14 cellular contexts compared by ENCODE assay signal in the genomic region with DNA sequence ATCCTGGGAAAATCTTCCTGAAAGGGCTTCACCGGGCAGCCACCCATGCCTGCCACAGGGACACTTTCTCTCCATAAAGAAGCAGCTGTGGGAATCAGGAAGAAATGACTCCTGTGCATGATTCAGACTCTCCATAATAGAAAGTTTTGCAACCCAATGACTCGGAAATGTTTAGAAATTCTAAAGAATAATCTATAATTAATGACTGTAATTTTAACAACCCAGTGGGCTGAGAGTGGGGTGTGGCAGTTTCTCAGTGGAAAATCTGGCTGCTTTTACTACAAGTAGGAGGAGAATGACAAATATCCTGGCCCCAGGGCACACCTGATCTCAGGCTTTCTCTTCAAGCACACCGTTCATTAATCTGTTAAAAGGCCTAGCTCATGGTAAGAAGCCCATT. TPM values are rescaled to one million over a fixed set of nuclear protein-coding genes. Genes with fewer than 3 reads are reported as not detected.
DNase-seq lines count a peak whose midpoint lies in the region; ATAC-seq, FAIRE-seq and TF ChIP-seq lines count a peak whose summit lies in the region.
"Had no signal": no experiment of that assay in that cellular context is flagged by ENCODE, and none has a peak within 500 bp of the region (broad histone marks: within the 10 kb centered on the region; RNA-seq: fewer than 3 reads in every experiment).

No MANE protein-coding gene starts in this region.

- H3K4me1 ChIP-seq in keratinocyte (ENCODE audit: control insufficient read depth, extremely low read depth, insufficient read depth, low read length) (peaks cover 5% of the 10 kb centered on the region), transverse colon (peaks cover 0 to 4% (median 0%) of the 10 kb centered on the region in 4 donors), tibial nerve (peaks cover 0 to 29% (median 2%) of the 10 kb centered on the region in 4 donors)

- no peak for FAIRE-seq in keratinocyte (lab: Jason Lieb, UNC)

- peaks cover 25% of the 10 kb centered on the region for H3K36me3 Mint-ChIP-seq in activated T-helper 1 cell treated with anti-CD3 and anti-CD28 coated beads, Interleukin-12 subunit alpha, Interleukin-12 subunit beta, Interleukin-2, Interleukin-4 antibody, amounts not matched to agents 30 ng/mL and 10 ng/mL and 1 ng/mL, durations not matched to agents 14 hours and 24 hours and 36 hours (ENCODE audit: low read depth)
- H3K36me3 Mint-ChIP-seq in T-helper 17 cell (ENCODE audit: low read depth) = no peaks in the 10 kb centered on the region

- H3K9me3 ChIP-seq in keratinocyte (ENCODE audit: control insufficient read depth, low read depth, low read length) = no peaks in the 10 kb centered on the region
- H3K9me3 ChIP-seq in transverse colon = no peaks in the 10 kb centered on the region
- H3K9me3 ChIP-seq in T-helper 17 cell (ENCODE audit: control insufficient read depth, low read length, poor library complexity, severe bottlenecking) = no peaks in the 10 kb centered on the region
- H3K9me3 ChIP-seq in tibial nerve = no peaks in the 10 kb centered on the region

- no peaks in the 10 kb centered on the region for H4K20me1 ChIP-seq in keratinocyte (ENCODE audit: control insufficient read depth, extremely low read depth, insufficient read depth, low read length)
- H4K20me1 ChIP-seq: BLaER1 had no signal

- ATAC-seq in T-helper 17 cell (no peak), SK-N-SH treated with all-trans-retinoic acid at 6 μM for 48 hours (no peak)
- ATAC-seq: T-cell had no signal

- H3K4me3 ChIP-seq in keratinocyte (ENCODE audit: control insufficient read depth in 2 of 3, extremely low read depth in 1 of 3, insufficient read depth in 2 of 3, low read depth in 1 of 3, low read length in 3 of 3) (no peak overlapping the region), transverse colon (no peak overlapping the region), tibial nerve (no peak overlapping the region)
- H3K4me3 ChIP-seq: BLaER1 had no signal

- in situ Hi-C loops in transverse colon (cut with MboI; ENCODE audit: low pct_ligation_motif_present in 1 of 4, low pct_unique_long_range_greater_than_20kb in 1 of 4, low sequenced_read_pairs in 3 of 4) = no loop called here

- TF ChIP-seq EP300 in transverse colon (IDR thresholded peaks at IDR 0.05; ENCODE audit: low read depth) (no peak), tibial nerve (IDR thresholded peaks at IDR 0.05) (no peak)

- TF ChIP-seq POLR2A in transverse colon (IDR thresholded peaks at IDR 0.05) (no peak), tibial nerve (IDR thresholded peaks at IDR 0.05) (no peak)

- H3K27ac Mint-ChIP-seq in activated T-helper 1 cell treated with anti-CD3 and anti-CD28 coated beads, Interleukin-12 subunit alpha, Interleukin-12 subunit beta, Interleukin-2, Interleukin-4 antibody, amounts not matched to agents 30 ng/mL and 10 ng/mL and 1 ng/mL, durations not matched to agents 14 hours and 24 hours and 36 hours = peak overlapping the region; percentile 80
- H3K27ac Mint-ChIP-seq in T-helper 17 cell = no peak overlapping the region
- H3K27ac Mint-ChIP-seq: T-cell had no signal

- H3K27ac ChIP-seq in keratinocyte (ENCODE audit: control insufficient read depth, insufficient read depth, low read length) = no peak overlapping the region
- peak overlapping the region in 3 of 4 donors; percentile 44 to 61 (median 58) for H3K27ac ChIP-seq in transverse colon
- H3K27ac ChIP-seq in tibial nerve = no peak overlapping the region
- H3K27ac ChIP-seq: BLaER1 had no signal

- dilution Hi-C loops in keratinocyte (cut with MboI; ENCODE audit: extremely low pct_ligation_motif_present, low sequenced_read_pairs) = no loop called here

- H3K4me2 ChIP-seq in keratinocyte (ENCODE audit: control insufficient read depth, extremely low read depth, insufficient read depth, low read depth, low read length) = no peak overlapping the region
- H3K4me2 ChIP-seq: BLaER1 had no signal

- TF ChIP-seq CTCF in keratinocyte (optimal IDR thresholded peaks at IDR 0.05 in 1 of 3, IDR thresholded peaks at IDR 0.05 in 1 of 3, conservative IDR thresholded peaks at IDR 0.05 in 1 of 3; ENCODE audit: extremely low read depth in 1 of 3, insufficient read depth in 2 of 3, low read length in 3 of 3) = no peak
- TF ChIP-seq CTCF in transverse colon (IDR thresholded peaks at IDR 0.05) = no peak
- no peak for TF ChIP-seq CTCF in tibial nerve (IDR thresholded peaks at IDR 0.05)

- no peaks in the 10 kb centered on the region for H3K9me3 Mint-ChIP-seq in activated T-helper 1 cell treated with anti-CD3 and anti-CD28 coated beads, Interleukin-12 subunit alpha, Interleukin-12 subunit beta, Interleukin-2, Interleukin-4 antibody, amounts not matched to agents 30 ng/mL and 10 ng/mL and 1 ng/mL, durations not matched to agents 14 hours and 24 hours and 36 hours
- H3K9me3 Mint-ChIP-seq: T-cell had no signal

- intact Hi-C loops in activated T-helper 1 cell treated with anti-CD3 and anti-CD28 coated beads, Interleukin-12 subunit alpha, Interleukin-12 subunit beta, Interleukin-2, Interleukin-4 antibody, amounts not matched to agents 30 ng/mL and 10 ng/mL and 1 ng/mL, durations not matched to agents 14 hours and 24 hours and 36 hours (cut with micrococcal nuclease) = loop anchor here (1.0 kb wide), 1 partner anchor 12 kb away; no protein-coding TSS in a partner anchor
- intact Hi-C loops in transverse colon (cut with DNase I; ENCODE audit: low total_unique reads) = no loop called here

- WGBS in transverse colon (ENCODE audit: low coverage in 1 of 2), 2 donors = 58% methylated on average over 3 of the region's 3 CpGs; no CpG with 5 or more reads in 1 of the 2 donors
- 59% methylated on average over 3 of the region's 3 CpGs for WGBS in tibial nerve, 2 donors

- no peak overlapping the region for H2AFZ ChIP-seq in keratinocyte (ENCODE audit: control insufficient read depth, low read length)

- peaks cover 38% of the 10 kb centered on the region for H3K4me1 Mint-ChIP-seq in activated T-helper 1 cell treated with anti-CD3 and anti-CD28 coated beads, Interleukin-12 subunit alpha, Interleukin-12 subunit beta, Interleukin-2, Interleukin-4 antibody, amounts not matched to agents 30 ng/mL and 10 ng/mL and 1 ng/mL, durations not matched to agents 14 hours and 24 hours and 36 hours (ENCODE audit: low read depth)
- H3K4me1 Mint-ChIP-seq in T-helper 17 cell = peaks cover 6% of the 10 kb centered on the region

- no peak overlapping the region for H3K9ac ChIP-seq in keratinocyte (ENCODE audit: control insufficient read depth, extremely low read depth, insufficient read depth, low read length)
- H3K9ac ChIP-seq: BLaER1 had no signal

- peaks cover 3% of the 10 kb centered on the region for H3K27me3 ChIP-seq in keratinocyte (ENCODE audit: control insufficient read depth, extremely low read depth, insufficient read depth, low read length)
- no peaks in the 10 kb centered on the region for H3K27me3 ChIP-seq in transverse colon
- no peaks in the 10 kb centered on the region for H3K27me3 ChIP-seq in tibial nerve
- H3K27me3 ChIP-seq: BLaER1 had no signal

- H3K4me3 Mint-ChIP-seq in activated T-helper 1 cell treated with anti-CD3 and anti-CD28 coated beads, Interleukin-12 subunit alpha, Interleukin-12 subunit beta, Interleukin-2, Interleukin-4 antibody, amounts not matched to agents 30 ng/mL and 10 ng/mL and 1 ng/mL, durations not matched to agents 14 hours and 24 hours and 36 hours = no peak overlapping the region
- no peak overlapping the region for H3K4me3 Mint-ChIP-seq in T-helper 17 cell
- H3K4me3 Mint-ChIP-seq: T-cell had no signal

- DNase-seq in stimulated activated CD4-positive, alpha-beta T cell treated with anti-CD3 and anti-CD28 coated beads, Interleukin-12 subunit alpha, Interleukin-12 subunit beta, amount 100 ng/mL, for 24 hours (ENCODE audit: low read depth in 2 of 2) = peak; percentile 42 to 46
- DNase-seq in stimulated activated CD4-positive, alpha-beta T cell treated with anti-CD3 and anti-CD28 coated beads, Interleukin-2, amount 100 ng/mL, for 48 hours = no peak
- no peak for DNase-seq in activated T-helper 1 cell treated with anti-CD3 and anti-CD28 coated beads, Interleukin-12 subunit alpha, Interleukin-12 subunit beta, Interleukin-2, Interleukin-4 antibody, amounts not matched to agents 30 ng/mL and 10 ng/mL and 1 ng/mL, durations not matched to agents 14 hours and 24 hours and 36 hours (ENCODE audit: low spot score)
- peak; percentile 4 for DNase-seq in keratinocyte (ENCODE audit: low read depth, low spot score)
- DNase-seq in transverse colon = no peak
- no peak for DNase-seq in T-helper 17 cell
- DNase-seq in tibial nerve (ENCODE audit: low spot score in 2 of 2) = no peak
- DNase-seq: H7, mesendoderm, NCI-H526 treated with DMSO at 0.1 percent for 48 hours, T-cell had no signal

- H3K36me3 ChIP-seq in keratinocyte (ENCODE audit: control insufficient read depth in 2 of 2, extremely low read depth in 1 of 2, insufficient read depth in 2 of 2, low read length in 2 of 2) = no peaks in the 10 kb centered on the region
- H3K36me3 ChIP-seq in transverse colon = no peaks in the 10 kb centered on the region
- peaks cover 0 to 11% (median 0%) of the 10 kb centered on the region in 3 donors for H3K36me3 ChIP-seq in tibial nerve

- peaks cover 10% of the 10 kb centered on the region for H3K27me3 Mint-ChIP-seq in activated T-helper 1 cell treated with anti-CD3 and anti-CD28 coated beads, Interleukin-12 subunit alpha, Interleukin-12 subunit beta, Interleukin-2, Interleukin-4 antibody, amounts not matched to agents 30 ng/mL and 10 ng/mL and 1 ng/mL, durations not matched to agents 14 hours and 24 hours and 36 hours (ENCODE audit: insufficient read depth)
- H3K27me3 Mint-ChIP-seq in T-helper 17 cell = peaks cover 11% of the 10 kb centered on the region

- H3K9me1 ChIP-seq in keratinocyte (ENCODE audit: control insufficient read depth, extremely low read depth, insufficient read depth, low read length) = no peaks in the 10 kb centered on the region

- H3K79me2 ChIP-seq in keratinocyte (ENCODE audit: control insufficient read depth, insufficient read depth, low read length) = no peaks in the 10 kb centered on the region

RNA-seq across cellular contexts. Expression of a gene that starts 25.7 kb away (rescaled TPM):
- 158 and 166 TPM in 2 replicates for total RNA-seq in activated T-helper 1 cell treated with anti-CD3 and anti-CD28 coated beads, Interleukin-12 subunit alpha, Interleukin-12 subunit beta, Interleukin-2, Interleukin-4 antibody, amounts not matched to agents 30 ng/mL and 10 ng/mL and 1 ng/mL, durations not matched to agents 14 hours and 24 hours and 36 hours
- 0.35 TPM in 1 of 3 replicates, not detected in the others for polyA plus RNA-seq in keratinocyte
- not detected for polyA plus RNA-seq in keratinocyte (2011; ENCODE audit: low read depth)
- not detected in 2 replicates for polyA plus RNA-seq in keratinocyte (2011; cell fraction: cytosol; rRNA removed)
- not detected in 2 replicates for polyA plus RNA-seq in keratinocyte (2011; cell fraction: nucleus; rRNA removed)
- not detected in 2 replicates for polyA plus RNA-seq in keratinocyte (2012; ENCODE audit: low replicate concordance)
- not detected in 3 replicates for polyA minus RNA-seq in keratinocyte
- not detected for polyA minus RNA-seq in keratinocyte (2011; cell fraction: cytosol; rRNA and poly(A)+ RNA removed)
- not detected in 2 replicates for polyA minus RNA-seq in keratinocyte (2011; cell fraction: nucleus; rRNA and poly(A)+ RNA removed)
- total RNA-seq in transverse colon (10 to 100 TPM; 20.7 to 70.7 (median 45.2) TPM), T-helper 17 cell (10 to 100 TPM in 1 of 2 donors, 1 to 10 TPM in 1; 5.4 to 22.8 TPM), tibial nerve (10 to 100 TPM; 20.5 to 30.3 (median 22.7) TPM)
- total RNA-seq: pulmonary artery endothelial cell had no signal

Comparison
In these comparisons a context has a peak if more than half of its experiments do, and no peak if none do; other contexts are left out.
1. DNase-seq: peak in stimulated activated CD4-positive, alpha-beta T cell treated with anti-CD3 and anti-CD28 coated beads, Interleukin-12 subunit alpha, Interleukin-12 subunit beta, amount 100 ng/mL, for 24 hours (2 of 2) and keratinocyte (single experiment); none in stimulated activated CD4-positive, alpha-beta T cell treated with anti-CD3 and anti-CD28 coated beads, Interleukin-2, amount 100 ng/mL, for 48 hours (0 of 2), activated T-helper 1 cell treated with anti-CD3 and anti-CD28 coated beads, Interleukin-12 subunit alpha, Interleukin-12 subunit beta, Interleukin-2, Interleukin-4 antibody, amounts not matched to agents 30 ng/mL and 10 ng/mL and 1 ng/mL, durations not matched to agents 14 hours and 24 hours and 36 hours (single experiment), transverse colon (single experiment), T-helper 17 cell (0 of 3) and tibial nerve (0 of 2).
2. H3K27ac ChIP-seq: peak in transverse colon (3 of 4); none in keratinocyte (single experiment) and tibial nerve (0 of 4).